8 cellular contexts compared by ENCODE assay signal in genomic region chr15:40043927-40044716, GRCh38. TPM values are rescaled to one million over a fixed set of nuclear protein-coding genes. Genes with fewer than 3 reads are reported as not detected.
A peak's percentile ranks its signal among the peaks of the same experiment; 100 is the strongest.
DNase-seq lines count a peak whose midpoint lies in the region; ATAC-seq and TF ChIP-seq lines count a peak whose summit lies in the region.

No MANE protein-coding gene starts in this region.

- H3K9me3 Mint-ChIP-seq in MCF 10A (ENCODE audit: unreplicated experiment) (no peaks in the 10 kb centered on the region), memory B cell (no peaks in the 10 kb centered on the region), type B pancreatic cell (no peaks in the 10 kb centered on the region)

- POLR2A ChIA-PET in MCF 10A (lab: Yijun Ruan, JAX): interaction anchor here (0.8 to 1.5 kb wide), 3 partner anchors 9 to 223 kb away, joined by 3 to 5 read pairs (median 4); no protein-coding TSS in a partner anchor

- no peaks in the 10 kb centered on the region for H3K27me3 Mint-ChIP-seq in MCF 10A (ENCODE audit: insufficient read depth, unreplicated experiment)
- no peaks in the 10 kb centered on the region for H3K27me3 Mint-ChIP-seq in memory B cell
- no peaks in the 10 kb centered on the region for H3K27me3 Mint-ChIP-seq in type B pancreatic cell

- H3K4me3 Mint-ChIP-seq in MCF 10A (ENCODE audit: unreplicated experiment) (no peak overlapping the region), memory B cell (no peak overlapping the region), type B pancreatic cell (no peak overlapping the region)

- 74 to 78% methylated on average over 10 of the region's 10 CpGs for WGBS in aorta, 2 donors

- CTCF ChIA-PET in MCF 10A (lab: Yijun Ruan, JAX): interaction anchor here (0.6 to 1.6 kb wide), 8 partner anchors 16 to 358 kb away, joined by 3 to 15 read pairs (median 5); no protein-coding TSS in a partner anchor

- no TSS peak for BruUV-seq in MCF 10A (replicated peaks; lab: Mats Ljungman, UMichigan)

- H3K4me3 ChIP-seq in breast epithelium: no peak overlapping the region
- H3K4me3 ChIP-seq in SK-N-MC: no peak overlapping the region
- H3K4me3 ChIP-seq in aorta (ENCODE audit: low read length in 2 of 2): no peak overlapping the region

- H3K36me3 Mint-ChIP-seq in MCF 10A (ENCODE audit: insufficient read depth, unreplicated experiment) (peaks cover 4% of the 10 kb centered on the region), memory B cell (no peaks in the 10 kb centered on the region), type B pancreatic cell (peaks cover 3% of the 10 kb centered on the region)

- H3K27me3 ChIP-seq in breast epithelium (no peaks in the 10 kb centered on the region), aorta (ENCODE audit: control insufficient read depth in 1 of 2, insufficient read depth in 2 of 2, low read length in 1 of 2) (no peaks in the 10 kb centered on the region)

- TF ChIP-seq CTCF in breast epithelium (IDR thresholded peaks at IDR 0.05): no peak
- no peak for TF ChIP-seq CTCF in MCF 10A (IDR thresholded peaks at IDR 0.05; ENCODE audit: unreplicated experiment)
- TF ChIP-seq CTCF in type B pancreatic cell (conservative IDR thresholded peaks at IDR 0.05): no peak

- TF ChIP-seq POLR2A in breast epithelium (IDR thresholded peaks at IDR 0.05): no peak

- H3K36me3 ChIP-seq in breast epithelium (no peaks in the 10 kb centered on the region), SK-N-MC (ENCODE audit: insufficient read depth, low read length) (no peaks in the 10 kb centered on the region), aorta (ENCODE audit: control insufficient read depth in 1 of 2, insufficient read depth in 2 of 2, low read length in 1 of 2) (no peaks in the 10 kb centered on the region)

- H3K27ac Mint-ChIP-seq in MCF 10A (ENCODE audit: low read depth, unreplicated experiment): no peak overlapping the region
- H3K27ac Mint-ChIP-seq in memory B cell: peak overlapping the region; percentile 90
- H3K27ac Mint-ChIP-seq in type B pancreatic cell: peak overlapping the region; percentile 11

- no peaks in the 10 kb centered on the region for H3K9me3 ChIP-seq in breast epithelium
- no peaks in the 10 kb centered on the region for H3K9me3 ChIP-seq in SK-N-MC (ENCODE audit: low read depth, low read length)
- H3K9me3 ChIP-seq in aorta (ENCODE audit: control insufficient read depth, low read length): no peaks in the 10 kb centered on the region

- H3K27ac ChIP-seq in breast epithelium (peak overlapping the region; percentile 62 to 64), SK-N-MC (peak overlapping the region; percentile 53), aorta (ENCODE audit: low read depth in 1 of 2, low read length in 2 of 2) (no peak overlapping the region)

- H3K4me1 ChIP-seq in breast epithelium (peaks cover 0 to 5% of the 10 kb centered on the region in 2 donors), aorta (ENCODE audit: control insufficient read depth in 1 of 2, insufficient read depth in 2 of 2, low read length in 2 of 2) (no peaks in the 10 kb centered on the region)

- no peak for ATAC-seq in memory B cell (ENCODE audit: low read depth)
- no peak for ATAC-seq in GM21723 (IDR thresholded peaks at IDR 0.05; ENCODE audit: unreplicated experiment)
- ATAC-seq in aorta (ENCODE audit: low FRiP score): no peak
- no peak for ATAC-seq in HG03520 (IDR thresholded peaks at IDR 0.05; ENCODE audit: unreplicated experiment)

- peaks cover 26% of the 10 kb centered on the region for H3K4me1 Mint-ChIP-seq in MCF 10A (ENCODE audit: insufficient read depth, unreplicated experiment)
- peaks cover 44% of the 10 kb centered on the region for H3K4me1 Mint-ChIP-seq in memory B cell
- peaks cover 62% of the 10 kb centered on the region for H3K4me1 Mint-ChIP-seq in type B pancreatic cell (ENCODE audit: unreplicated experiment)

- DNase-seq in breast epithelium (ENCODE audit: low spot score in 2 of 2): no peak
- DNase-seq in MCF 10A (ENCODE audit: unreplicated experiment): no peak
- no peak for DNase-seq in SK-N-MC (ENCODE audit: low read depth, low spot score)
- no peak for DNase-seq in memory B cell (ENCODE audit: low spot score in 2 of 2)
- no peak for DNase-seq in type B pancreatic cell (ENCODE audit: extremely low spot score, unreplicated experiment)
- DNase-seq in aorta: no peak

- intact Hi-C loops in breast epithelium (cut with DNase I; ENCODE audit: low total_unique reads) (loop anchor here (10.0 kb wide), 1 partner anchor 231 kb away; no protein-coding TSS in a partner anchor), MCF 10A (cut with micrococcal nuclease) (no loop called here), aorta (cut with DNase I) (loop anchor here (2.0 to 10.0 kb wide), 4 partner anchors 65 to 381 kb away; partner anchors contain the start of gene BMF (in 1 of the 2))

- peak overlapping the region; percentile 54 for H3K9ac ChIP-seq in SK-N-MC (ENCODE audit: insufficient read length)

RNA-seq across cellular contexts. Expression of gene SRP14, which starts 5.1 kb away (rescaled TPM):
- total RNA-seq in breast epithelium (100 to 1,000 TPM; 279 to 310 (median 299) TPM), MCF 10A (2022) (165 and 203 TPM in 2 replicates), type B pancreatic cell (ENCODE audit: low replicate concordance) (176 and 235 TPM in 2 replicates), aorta (100 to 1,000 TPM; 154 to 161 TPM)
- 100 to 1,000 TPM; 367 to 437 TPM for polyA plus RNA-seq in aorta

Comparison
In these comparisons a context has a peak if more than half of its experiments do, and no peak if none do; other contexts are left out.
1. H3K27ac ChIP-seq: peak in breast epithelium (2 of 2) and SK-N-MC (single experiment); none in aorta (0 of 2).